31 cellular contexts compared by ENCODE assay signal in the genomic region with DNA sequence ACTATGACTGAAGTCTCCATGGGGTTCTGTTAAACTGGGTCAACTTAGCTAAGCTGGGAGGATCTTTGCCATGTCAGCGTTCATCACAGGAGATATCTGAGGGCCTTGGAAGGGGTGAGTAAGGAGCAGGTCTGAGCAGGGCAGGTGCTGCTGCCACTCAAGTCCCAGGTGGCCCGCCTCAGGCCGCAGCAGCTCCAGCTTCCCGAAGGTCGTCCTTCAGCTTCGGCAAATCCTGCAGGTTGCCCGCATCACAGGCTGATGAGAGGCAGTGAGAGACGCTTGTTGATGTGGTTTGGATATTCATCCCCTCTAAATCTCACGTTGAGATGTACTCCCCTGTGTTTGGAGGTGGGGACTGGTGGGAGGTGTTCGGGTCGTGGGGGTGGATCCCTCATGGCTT.
"Had no signal": no experiment of that assay in that cellular context is flagged by ENCODE, and none has a peak within 500 bp of the region (broad histone marks: within the 10 kb centered on the region; RNA-seq: fewer than 3 reads in every experiment).

No MANE protein-coding gene starts in this region.

- H3K27ac ChIP-seq: ascending aorta, cardiac muscle cell, WERI-Rb-1 had no signal

- ATAC-seq: activated CD4-positive, alpha-beta T cell treated with anti-CD3 and anti-CD28 coated beads for 36 hours; activated CD4-positive, CD25-positive, alpha-beta regulatory T cell treated with anti-CD3 and anti-CD28 coated beads, Interleukin-2, amount 50 U/mL, for 24 hours; activated CD8-positive, alpha-beta memory T cell treated with anti-CD3 and anti-CD28 coated beads, Interleukin-2, amount 10 ng/mL, durations not matched to agents 7 days and 5 days; activated CD8-positive, alpha-beta T cell treated with anti-CD3 and anti-CD28 coated beads, Interleukin-2, amount 10 ng/mL, durations not matched to agents 7 days and 5 days; activated naive CD8-positive, alpha-beta T cell treated with anti-CD3 and anti-CD28 coated beads, Interleukin-2, amount 50 U/mL, for 24 hours; WTC11 had no signal

- DNase-seq: activated CD4-positive, alpha-beta memory T cell treated with anti-CD3 and anti-CD28 coated beads, Interleukin-2, amount 10 ng/mL, durations not matched to agents 7 days and 5 days; activated CD4-positive, alpha-beta T cell treated with anti-CD3 and anti-CD28 coated beads for 1 hour; activated CD4-positive, alpha-beta T cell treated with anti-CD3 and anti-CD28 coated beads for 36 hours; activated CD4-positive, alpha-beta T cell treated with anti-CD3 and anti-CD28 coated beads for 48 hours; activated CD4-positive, alpha-beta T cell treated with anti-CD3 and anti-CD28 coated beads, Interleukin-2, amount 10 ng/mL, durations not matched to agents 7 days and 5 days; activated CD4-positive, alpha-beta T cell treated with anti-CD3 and anti-CD28 coated beads, Interleukin-2, amount 50 U/mL, for 48 hours; activated CD4-positive, CD25-positive, alpha-beta regulatory T cell; activated CD8-positive, alpha-beta memory T cell treated with anti-CD3 and anti-CD28 coated beads for 24 hours; activated CD8-positive, alpha-beta memory T cell treated with anti-CD3 and anti-CD28 coated beads, Interleukin-2, amount 10 ng/mL, durations not matched to agents 7 days and 5 days; activated CD8-positive, alpha-beta memory T cell treated with anti-CD3 and anti-CD28 coated beads, Interleukin-2, amount 50 U/mL, for 48 hours; activated CD8-positive, alpha-beta T cell treated with anti-CD3 and anti-CD28 coated beads, Interleukin-2, amount 10 ng/mL, durations not matched to agents 7 days and 5 days; activated effector memory CD4-positive, alpha-beta T cell treated with Interleukin-2 at 50 U/mL for 16 hours; activated gamma-delta T cell; activated naive CD4-positive, alpha-beta T cell treated with anti-CD3 and anti-CD28 coated beads, Interleukin-2, amount 10 ng/mL, durations not matched to agents 7 days and 5 days; activated naive CD4-positive, alpha-beta T cell treated with Interleukin-2 at 50 U/mL for 16 hours; activated naive CD8-positive, alpha-beta T cell treated with anti-CD3 and anti-CD28 coated beads, Interleukin-2, amount 10 ng/mL, durations not matched to agents 7 days and 5 days; activated naive CD8-positive, alpha-beta T cell treated with anti-CD3 and anti-CD28 coated beads, Interleukin-2, amount 50 U/mL, for 24 hours; activated T-cell treated with anti-CD3 and anti-CD28 coated beads, Interleukin-2, amount 50 U/mL, for 24 hours; activated T-cell treated with anti-CD3 and anti-CD28 coated beads, Interleukin-2, amount 50 U/mL, for 48 hours; amygdala; anterior cingulate cortex; caudate nucleus; cerebellar nuclear complex; T-helper 1 cell; T-helper 2 cell; T-helper 9 cell; WERI-Rb-1 had no signal

- H3K27me3 ChIP-seq: ascending aorta, cardiac muscle cell had no signal

- H3K4me3 ChIP-seq: ascending aorta, cardiac muscle cell had no signal

- H3K4me1 ChIP-seq: ascending aorta had no signal

- H3K36me3 ChIP-seq: ascending aorta, cardiac muscle cell, WERI-Rb-1 had no signal
